Comparison of ENCODE assay signal across 8 cellular contexts in the genomic region with DNA sequence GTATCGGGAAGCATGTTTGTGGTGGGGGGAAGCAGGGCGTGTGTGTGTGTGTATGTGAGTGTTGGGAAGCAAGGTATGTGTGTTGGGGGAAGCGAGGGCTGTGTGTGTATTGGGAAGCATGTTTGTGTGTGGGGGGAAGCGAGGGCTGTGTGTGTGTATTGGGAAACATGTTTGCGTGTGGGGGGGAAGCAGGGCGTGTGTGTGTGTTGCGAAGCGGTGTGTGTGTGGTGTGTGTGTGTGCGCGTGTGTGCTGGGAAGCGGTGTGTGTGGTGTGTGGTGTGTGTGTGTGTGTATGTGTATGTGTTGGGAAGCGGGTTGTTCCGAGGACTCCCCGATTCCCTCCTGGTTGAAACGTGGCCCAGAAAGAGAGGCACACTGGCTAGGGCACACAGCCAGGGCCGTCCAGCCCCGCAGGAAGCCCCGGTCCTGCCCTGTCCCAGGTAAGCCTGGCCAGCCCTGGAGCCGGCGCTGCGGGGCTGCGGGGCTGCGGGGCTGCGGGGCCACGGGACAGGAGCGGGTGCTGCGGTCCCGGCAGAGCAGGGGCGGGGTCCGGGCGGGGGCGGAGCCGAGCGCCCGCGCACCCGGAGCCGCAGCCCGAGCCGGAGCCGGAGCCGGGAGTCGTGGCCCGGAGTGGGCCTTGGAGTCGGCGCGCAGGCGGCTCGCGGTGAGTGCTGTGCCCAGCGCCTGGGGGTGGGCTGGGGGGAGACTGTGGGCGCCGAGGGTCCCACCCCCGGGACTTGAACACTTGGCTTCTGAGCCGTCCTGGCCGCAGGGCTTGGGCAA. TPM values are rescaled to one million over a fixed set of nuclear protein-coding genes. Genes with fewer than 3 reads are reported as not detected.
DNase-seq lines count a peak whose midpoint lies in the region; ATAC-seq and TF ChIP-seq lines count a peak whose summit lies in the region.

A gene (plus strand): TSS at position 608 of the 783 bp plus-strand sequence. CDS start 5,890 bp downstream, outside the sequence.

- H3K4me3 ChIP-seq in PC-9, result peak within 1 kb of the TSS; percentile 33; the same call in 1 of the 2 replicates
- peak within 1 kb of the TSS; percentile 65 to 70 for H3K4me3 ChIP-seq in duodenal mucosa (ENCODE audit: low read depth in 1 of 2, low read length in 2 of 2)
- H3K4me3 ChIP-seq in muscle layer of duodenum (ENCODE audit: low read depth in 1 of 2, low read length in 2 of 2), result peak within 1 kb of the TSS; percentile 47 to 62

- intact Hi-C loops in PC-9 (cut with micrococcal nuclease; ENCODE audit: unreplicated experiment), result no loop called here

- DNase-seq in GM10266 (ENCODE audit: extremely low spot score), result peak; percentile 74
- DNase-seq in PC-9, result peak in 1 of 2 experiments; percentile 10
- no peak for DNase-seq in NAMALWA (ENCODE audit: low spot score)
- no peak for DNase-seq in activated CD8-positive, alpha-beta memory T cell treated with anti-CD3 and anti-CD28 coated beads, Interleukin-2, amount 50 U/mL, for 48 hours

- H2AFZ ChIP-seq in PC-9, result no peak within 1 kb of the TSS

- no TSS peak for BruUV-seq in PC-9 (replicated peaks; lab: Mats Ljungman, UMichigan)

- H3K27ac ChIP-seq in PC-9 (no peak within 1 kb of the TSS), duodenal mucosa (ENCODE audit: low read depth, low read length) (no peak within 1 kb of the TSS), muscle layer of duodenum (ENCODE audit: low read length) (no peak within 1 kb of the TSS)

- CTCF ChIA-PET in PC-9 (lab: Charles Lee), result no interaction called here

- H3K9me3 ChIP-seq in PC-9 (ENCODE audit: insufficient read depth, low read depth) (no peaks in the 10 kb centered on the region), duodenal mucosa (ENCODE audit: control insufficient read depth in 1 of 2, low read length in 2 of 2) (no peaks in the 10 kb centered on the region), muscle layer of duodenum (ENCODE audit: control insufficient read depth in 1 of 2, low read length in 2 of 2) (no peaks in the 10 kb centered on the region)

- TF ChIP-seq CTCF in GM10266 (IDR thresholded peaks at IDR 0.05; ENCODE audit: control insufficient read depth, insufficient read depth, low read depth, missing control alignments) (no peak), PC-9 (conservative IDR thresholded peaks at IDR 0.05) (no peak)

- peak within 1 kb of the TSS; percentile 64 for H3K4me2 ChIP-seq in PC-9

- H3K9ac ChIP-seq in duodenal mucosa (ENCODE audit: low read depth in 1 of 2, low read length in 2 of 2), result peak within 1 kb of the TSS; percentile 55 to 65

- H3K9me2 ChIP-seq in PC-9 (ENCODE audit: insufficient read depth), result no peaks in the 10 kb centered on the region

- H3K4me1 ChIP-seq in PC-9 (replicated peaks; ENCODE audit: insufficient read depth), result peaks cover 9% of the 10 kb centered on the region
- peaks cover 36 to 40% of the 10 kb centered on the region in 2 donors for H3K4me1 ChIP-seq in duodenal mucosa (ENCODE audit: control insufficient read depth in 1 of 2, insufficient read depth in 2 of 2, low read length in 2 of 2)
- peaks cover 7 to 35% of the 10 kb centered on the region in 2 donors for H3K4me1 ChIP-seq in muscle layer of duodenum (ENCODE audit: control insufficient read depth in 1 of 2, insufficient read depth in 2 of 2, low read length in 2 of 2)

- no peaks in the 10 kb centered on the region for H3K27me3 ChIP-seq in PC-9 (ENCODE audit: insufficient read depth, low read depth)
- H3K27me3 ChIP-seq in duodenal mucosa (ENCODE audit: control insufficient read depth in 1 of 2, insufficient read depth in 2 of 2, low read length in 2 of 2), result peaks cover 0 to 6% of the 10 kb centered on the region in 2 donors
- H3K27me3 ChIP-seq in muscle layer of duodenum (ENCODE audit: low read depth, low read length), result no peaks in the 10 kb centered on the region

- no peaks in the 10 kb centered on the region for H3K36me3 ChIP-seq in PC-9 (ENCODE audit: low read depth)
- H3K36me3 ChIP-seq in duodenal mucosa (ENCODE audit: control insufficient read depth in 1 of 2, insufficient read depth in 2 of 2, low read length in 2 of 2), result no peaks in the 10 kb centered on the region
- H3K36me3 ChIP-seq in muscle layer of duodenum (ENCODE audit: control insufficient read depth in 1 of 2, insufficient read depth in 2 of 2, low read length in 2 of 2), result no peaks in the 10 kb centered on the region

- H3F3A ChIP-seq in PC-9 (ENCODE audit: insufficient read depth, low read depth), result no peaks in the 10 kb centered on the region; the same call in 1 of the 2 replicates

- POLR2A ChIA-PET in PC-9 (lab: Charles Lee; ENCODE audit: unreplicated experiment), result no interaction called here

- ATAC-seq in HG03097 (IDR thresholded peaks at IDR 0.05; ENCODE audit: low FRiP score, unreplicated experiment), result no peak
- ATAC-seq in HG02870 (IDR thresholded peaks at IDR 0.05; ENCODE audit: unreplicated experiment), result no peak

- H3K79me2 ChIP-seq in PC-9 (ENCODE audit: low read depth), result no peaks in the 10 kb centered on the region

- H4K20me1 ChIP-seq in PC-9 (ENCODE audit: insufficient read depth), result no peaks in the 10 kb centered on the region

RNA-seq across cellular contexts. Expression of the gene that starts here (rescaled TPM):
- 0.70 and 0.75 TPM in 2 replicates for total RNA-seq in PC-9 (2021)
